Comparison of ENCODE assay signal across 8 cellular contexts in the genomic region with DNA sequence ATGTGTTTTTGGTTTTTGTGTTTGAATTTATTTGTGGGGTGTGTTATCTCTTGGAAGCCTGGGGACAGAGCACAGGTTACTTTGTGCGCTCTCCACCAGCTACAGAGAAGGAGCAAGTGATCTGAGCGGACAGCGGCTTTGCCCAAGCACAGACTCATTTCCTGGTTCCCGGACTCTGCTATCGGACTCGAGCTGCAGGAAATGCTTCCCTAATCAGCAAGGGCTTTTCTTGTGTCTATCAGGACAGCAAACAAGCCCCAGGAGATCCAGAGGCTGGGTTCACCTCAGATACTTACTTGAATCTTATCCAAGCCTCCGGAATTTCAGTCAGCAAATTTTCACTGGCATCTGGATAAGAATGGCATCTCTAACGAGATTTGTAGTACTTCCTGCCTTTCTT. TPM values are rescaled to one million over a fixed set of nuclear protein-coding genes. Genes with fewer than 3 reads are reported as not detected.
DNase-seq lines count a peak whose midpoint lies in the region; ATAC-seq and TF ChIP-seq lines count a peak whose summit lies in the region.
"Had no signal": no experiment of that assay in that cellular context is flagged by ENCODE, and none has a peak within 500 bp of the region (broad histone marks: within the 10 kb centered on the region; RNA-seq: fewer than 3 reads in every experiment).

No MANE protein-coding gene starts in this region.

- ATAC-seq in GM18861 (IDR thresholded peaks at IDR 0.05; ENCODE audit: unreplicated experiment) (no peak), HG02981 (IDR thresholded peaks at IDR 0.05; ENCODE audit: unreplicated experiment) (no peak)

- TF ChIP-seq CTCF in suprapubic skin (IDR thresholded peaks at IDR 0.05) = no peak

- 22% methylated on average over 8 of the region's 8 CpGs for WGBS in suprapubic skin

- DNase-seq in astrocyte of the hippocampus (ENCODE audit: low read depth, low spot score) = peak; percentile 71
- DNase-seq in iris pigment epithelial cell (ENCODE audit: low read depth) = peak; percentile 74
- no peak for DNase-seq in suprapubic skin (ENCODE audit: low spot score in 2 of 2)
- DNase-seq in activated CD4-positive, alpha-beta T cell treated with anti-CD3 and anti-CD28 coated beads, Interleukin-2, amount 50 U/mL, for 4 hours = no peak

- no peak overlapping the region for H3K4me3 ChIP-seq in HUES48 (ENCODE audit: low read depth, low read length)
- H3K4me3 ChIP-seq in suprapubic skin = peak overlapping the region; percentile 15

- H3K9ac ChIP-seq in HUES48 (ENCODE audit: low read depth, low read length) = no peak overlapping the region

- no peaks in the 10 kb centered on the region for H3K36me3 ChIP-seq in HUES48 (ENCODE audit: control insufficient read depth, insufficient read depth, low read length)
- H3K36me3 ChIP-seq in suprapubic skin = no peaks in the 10 kb centered on the region

- H3K27me3 ChIP-seq in HUES48 (ENCODE audit: control insufficient read depth, insufficient read depth, low read length) (no peaks in the 10 kb centered on the region), suprapubic skin (peaks cover 9% of the 10 kb centered on the region)

- H3K27ac ChIP-seq in HUES48 (ENCODE audit: low read depth, low read length) (peak overlapping the region; percentile 42), suprapubic skin (no peak overlapping the region)

- no peak for TF ChIP-seq POLR2A in suprapubic skin (IDR thresholded peaks at IDR 0.05)

- H3K4me1 ChIP-seq in HUES48 (ENCODE audit: control insufficient read depth, insufficient read depth, low read length) (no peaks in the 10 kb centered on the region), suprapubic skin (no peaks in the 10 kb centered on the region)

- H3K9me3 ChIP-seq in HUES48 (ENCODE audit: control insufficient read depth, insufficient read depth, low read length) (no peaks in the 10 kb centered on the region), suprapubic skin (no peaks in the 10 kb centered on the region)

- TF ChIP-seq EP300 in suprapubic skin (IDR thresholded peaks at IDR 0.05) = no peak

RNA-seq across cellular contexts. Expression of gene MRC1, which starts 27.8 kb away (rescaled TPM):
- total RNA-seq in suprapubic skin = 1 to 10 TPM; 3.3 to 9.8 (median 5.9) TPM
- total RNA-seq: T-helper 1 cell treated with Interleukin-12 subunit alpha and Interleukin-12 subunit beta and Interleukin-4 antibody, amounts not matched to agents 30 ng/mL and 1 ng/mL, for 36 hours had no signal

Comparison
In these comparisons a context has a peak if more than half of its experiments do, and no peak if none do; other contexts are left out.
1. DNase-seq: peak in astrocyte of the hippocampus (single experiment) and iris pigment epithelial cell (single experiment); none in suprapubic skin (0 of 2) and activated CD4-positive, alpha-beta T cell treated with anti-CD3 and anti-CD28 coated beads, Interleukin-2, amount 50 U/mL, for 4 hours (0 of 2).